Comparison of ENCODE assay signal across 10 cellular contexts in the genomic region with DNA sequence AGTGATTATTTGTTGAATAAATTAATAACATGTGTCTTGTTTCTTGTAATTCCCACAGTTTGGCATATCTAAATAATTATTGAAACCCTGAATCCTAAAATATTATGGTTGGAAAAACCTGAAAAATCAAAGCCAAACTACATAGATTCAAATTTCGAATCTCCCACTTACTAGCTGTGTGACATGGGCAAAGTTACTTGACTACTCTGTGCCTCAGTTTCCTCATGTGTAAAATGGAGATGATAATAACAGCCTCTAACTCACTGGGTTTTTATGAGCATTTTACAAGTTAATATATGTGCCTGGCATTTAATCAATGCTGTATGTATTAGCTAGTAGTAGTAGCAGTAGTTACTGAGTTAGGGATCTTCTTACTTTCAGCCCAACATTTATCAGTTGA. TPM values are rescaled to one million over a fixed set of nuclear protein-coding genes. Genes with fewer than 3 reads are reported as not detected.
"Had no signal": no experiment of that assay in that cellular context is flagged by ENCODE, and none has a peak within 500 bp of the region (broad histone marks: within the 10 kb centered on the region; RNA-seq: fewer than 3 reads in every experiment).

No MANE protein-coding gene starts in this region.

- DNase-seq: GM23248, GOT3, H7, IMR-90, KBM-7 had no signal

- H3K36me3 ChIP-seq: HAP-1 had no signal

- FAIRE-seq: HTR-8/SVneo had no signal

- H3K4me3 ChIP-seq: GM23248, HAP-1 had no signal

- H2AFZ ChIP-seq: GM23248 had no signal

- H3K9ac ChIP-seq: GM23248 had no signal

- ATAC-seq: HCT116 had no signal

- H3K27ac ChIP-seq: GM23248 had no signal

- H3K9me3 ChIP-seq: HAP-1 had no signal

- H3K4me1 ChIP-seq: HAP-1 had no signal

RNA-seq across cellular contexts. Expression of a gene that starts 34.6 kb away (rescaled TPM):
- total RNA-seq: GM23248, H4, H7, HT-29, IMR-90 had no signal
- polyA plus RNA-seq: GM23248, IMR-90 had no signal
